ENCODE assay signal across 11 cellular contexts in genomic region chr12:50620975-50621360, GRCh38.
DNase-seq lines count a peak whose midpoint lies in the region; ATAC-seq and TF ChIP-seq lines count a peak whose summit lies in the region.
"Had no signal": no experiment of that assay in that cellular context is flagged by ENCODE, and none has a peak within 500 bp of the region (broad histone marks: within the 10 kb centered on the region; RNA-seq: fewer than 3 reads in every experiment).

No MANE protein-coding gene starts in this region.

- peaks cover 86% of the 10 kb centered on the region for H3K4me1 Mint-ChIP-seq in activated naive CD4-positive, alpha-beta T cell treated with anti-CD3 and anti-CD28 coated beads, Interleukin-2, amount 50 U/mL, for 24 hours
- peaks cover 58% of the 10 kb centered on the region for H3K4me1 Mint-ChIP-seq in WTC11

- peaks cover 52% of the 10 kb centered on the region for H3K4me1 ChIP-seq in iPS-20b (ENCODE audit: insufficient read depth, low read length)

- H3K36me3 ChIP-seq in iPS-20b (ENCODE audit: insufficient read depth, low read depth, low read length): no peaks in the 10 kb centered on the region
- H3K36me3 ChIP-seq: upper lobe of right lung had no signal

- no peaks in the 10 kb centered on the region for H3K9me3 Mint-ChIP-seq in activated naive CD4-positive, alpha-beta T cell treated with anti-CD3 and anti-CD28 coated beads, Interleukin-2, amount 50 U/mL, for 24 hours
- H3K9me3 Mint-ChIP-seq in WTC11: no peaks in the 10 kb centered on the region
- H3K9me3 Mint-ChIP-seq: activated CD4-positive, alpha-beta memory T cell treated with anti-CD3 and anti-CD28 coated beads for 36 hours had no signal

- ATAC-seq in WTC11 (no peak), GM19023 (IDR thresholded peaks at IDR 0.05; ENCODE audit: unreplicated experiment) (no peak)

- no peak for DNase-seq in activated naive CD4-positive, alpha-beta T cell treated with Interleukin-2 at 50 U/mL for 16 hours
- no peak for DNase-seq in WTC11 (ENCODE audit: low spot score)
- DNase-seq in NCI-H146 (lab: John Stamatoyannopoulos, UW): no peak
- DNase-seq in T1000 (lab: John Stamatoyannopoulos, UW): no peak
- DNase-seq: NCI-H1105, upper lobe of right lung had no signal

- H3K9me3 ChIP-seq in iPS-20b (ENCODE audit: insufficient read depth, low read depth, low read length): no peaks in the 10 kb centered on the region
- H3K9me3 ChIP-seq: upper lobe of right lung had no signal

- peak overlapping the region; percentile 5 for H3K4me3 Mint-ChIP-seq in activated naive CD4-positive, alpha-beta T cell treated with anti-CD3 and anti-CD28 coated beads, Interleukin-2, amount 50 U/mL, for 24 hours
- no peak overlapping the region for H3K4me3 Mint-ChIP-seq in WTC11
- H3K4me3 Mint-ChIP-seq: activated CD4-positive, alpha-beta memory T cell treated with anti-CD3 and anti-CD28 coated beads for 36 hours had no signal

- CTCF ChIA-PET in WTC11 (lab: Charles Lee): interaction anchor here (2.1 to 3.0 kb wide), 2 partner anchors 17 to 116 kb away, joined by 9 to 11 read pairs; partner anchors contain the start of gene DIP2B

- H3K4me3 ChIP-seq in iPS-20b (ENCODE audit: low read length): no peak overlapping the region
- H3K4me3 ChIP-seq: upper lobe of right lung had no signal

- peaks cover 2% of the 10 kb centered on the region for H3K36me3 Mint-ChIP-seq in activated naive CD4-positive, alpha-beta T cell treated with anti-CD3 and anti-CD28 coated beads, Interleukin-2, amount 50 U/mL, for 24 hours
- H3K36me3 Mint-ChIP-seq in WTC11: no peaks in the 10 kb centered on the region

- H3K27ac ChIP-seq in iPS-20b (ENCODE audit: low read length) (no peak overlapping the region), temporal lobe (ENCODE audit: low read depth, low read length) (peak overlapping the region; percentile 33)
- H3K27ac ChIP-seq: upper lobe of right lung had no signal

- peak overlapping the region; percentile 87 for H3K27ac Mint-ChIP-seq in activated naive CD4-positive, alpha-beta T cell treated with anti-CD3 and anti-CD28 coated beads, Interleukin-2, amount 50 U/mL, for 24 hours
- peak overlapping the region; percentile 97 for H3K27ac Mint-ChIP-seq in WTC11

- POLR2A ChIA-PET in WTC11 (lab: Charles Lee): interaction anchor here (1.1 kb wide), 1 partner anchor 454 kb away, joined by 3 read pairs; the partner anchor contains the start of gene CERS5

- H3K27me3 Mint-ChIP-seq in activated naive CD4-positive, alpha-beta T cell treated with anti-CD3 and anti-CD28 coated beads, Interleukin-2, amount 50 U/mL, for 24 hours: no peaks in the 10 kb centered on the region
- H3K27me3 Mint-ChIP-seq in WTC11 (ENCODE audit: low read depth): no peaks in the 10 kb centered on the region
- H3K27me3 Mint-ChIP-seq: activated CD4-positive, alpha-beta memory T cell treated with anti-CD3 and anti-CD28 coated beads for 36 hours had no signal

- no peaks in the 10 kb centered on the region for H3K27me3 ChIP-seq in iPS-20b (ENCODE audit: insufficient read depth, low read length)
- H3K27me3 ChIP-seq: upper lobe of right lung had no signal

- TF ChIP-seq CTCF in WTC11 (IDR thresholded peaks at IDR 0.05): no peak

- peak overlapping the region; percentile 3; the same call in 1 of the 2 replicates for H3K9ac ChIP-seq in iPS-20b (ENCODE audit: low read depth, low read length)

TF ChIP-seq in WTC11, 78 proteins besides CTCF, POLR2A, EP300 and RAD21 (continues in another document):
- TF ChIP-seq SP1 (CRISPR knock-in tag; conservative IDR thresholded peaks at IDR 0.05) (no peak), ZNF317 (CRISPR knock-in tag; IDR thresholded peaks at IDR 0.05; ENCODE audit: borderline replicate concordance, low read depth) (no peak), ZMAT4 (CRISPR knock-in tag; IDR thresholded peaks at IDR 0.05) (no peak), ZNF396 (CRISPR knock-in tag; IDR thresholded peaks at IDR 0.05; ENCODE audit: borderline replicate concordance) (no peak), IRF2 (CRISPR knock-in tag; IDR thresholded peaks at IDR 0.05; ENCODE audit: borderline replicate concordance, low read depth) (no peak), ZNF416 (CRISPR knock-in tag; IDR thresholded peaks at IDR 0.05) (no peak), ZNF425 (CRISPR knock-in tag; conservative IDR thresholded peaks at IDR 0.05) (no peak), CDX4 (CRISPR knock-in tag; IDR thresholded peaks at IDR 0.05; ENCODE audit: borderline replicate concordance) (no peak), TEAD4 (CRISPR knock-in tag; IDR thresholded peaks at IDR 0.05) (no peak), ZNF232 (CRISPR knock-in tag; IDR thresholded peaks at IDR 0.05) (no peak)
- TF ChIP-seq, protein P1, sequence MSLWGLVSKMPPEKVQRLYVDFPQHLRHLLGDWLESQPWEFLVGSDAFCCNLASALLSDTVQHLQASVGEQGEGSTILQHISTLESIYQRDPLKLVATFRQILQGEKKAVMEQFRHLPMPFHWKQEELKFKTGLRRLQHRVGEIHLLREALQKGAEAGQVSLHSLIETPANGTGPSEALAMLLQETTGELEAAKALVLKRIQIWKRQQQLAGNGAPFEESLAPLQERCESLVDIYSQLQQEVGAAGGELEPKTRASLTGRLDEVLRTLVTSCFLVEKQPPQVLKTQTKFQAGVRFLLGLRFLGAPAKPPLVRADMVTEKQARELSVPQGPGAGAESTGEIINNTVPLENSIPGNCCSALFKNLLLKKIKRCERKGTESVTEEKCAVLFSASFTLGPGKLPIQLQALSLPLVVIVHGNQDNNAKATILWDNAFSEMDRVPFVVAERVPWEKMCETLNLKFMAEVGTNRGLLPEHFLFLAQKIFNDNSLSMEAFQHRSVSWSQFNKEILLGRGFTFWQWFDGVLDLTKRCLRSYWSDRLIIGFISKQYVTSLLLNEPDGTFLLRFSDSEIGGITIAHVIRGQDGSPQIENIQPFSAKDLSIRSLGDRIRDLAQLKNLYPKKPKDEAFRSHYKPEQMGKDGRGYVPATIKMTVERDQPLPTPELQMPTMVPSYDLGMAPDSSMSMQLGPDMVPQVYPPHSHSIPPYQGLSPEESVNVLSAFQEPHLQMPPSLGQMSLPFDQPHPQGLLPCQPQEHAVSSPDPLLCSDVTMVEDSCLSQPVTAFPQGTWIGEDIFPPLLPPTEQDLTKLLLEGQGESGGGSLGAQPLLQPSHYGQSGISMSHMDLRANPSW (CRISPR knock-in tag; conservative IDR thresholded peaks at IDR 0.05; ENCODE audit: low read depth): no peak
- TF ChIP-seq, protein P2, sequence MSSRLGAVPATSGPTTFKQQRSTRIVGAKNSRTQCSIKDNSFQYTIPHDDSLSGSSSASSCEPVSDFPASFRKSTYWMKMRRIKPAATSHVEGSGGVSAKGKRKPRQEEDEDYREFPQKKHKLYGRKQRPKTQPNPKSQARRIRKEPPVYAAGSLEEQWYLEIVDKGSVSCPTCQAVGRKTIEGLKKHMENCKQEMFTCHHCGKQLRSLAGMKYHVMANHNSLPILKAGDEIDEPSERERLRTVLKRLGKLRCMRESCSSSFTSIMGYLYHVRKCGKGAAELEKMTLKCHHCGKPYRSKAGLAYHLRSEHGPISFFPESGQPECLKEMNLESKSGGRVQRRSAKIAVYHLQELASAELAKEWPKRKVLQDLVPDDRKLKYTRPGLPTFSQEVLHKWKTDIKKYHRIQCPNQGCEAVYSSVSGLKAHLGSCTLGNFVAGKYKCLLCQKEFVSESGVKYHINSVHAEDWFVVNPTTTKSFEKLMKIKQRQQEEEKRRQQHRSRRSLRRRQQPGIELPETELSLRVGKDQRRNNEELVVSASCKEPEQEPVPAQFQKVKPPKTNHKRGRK (CRISPR knock-in tag; IDR thresholded peaks at IDR 0.05; ENCODE audit: borderline replicate concordance): no peak
